8 cellular contexts compared by ENCODE assay signal in genomic region chr2:96527990-96528679, GRCh38. TPM values are rescaled to one million over a fixed set of nuclear protein-coding genes. Genes with fewer than 3 reads are reported as not detected.
A peak's percentile ranks its signal among the peaks of the same experiment; 100 is the strongest.
DNase-seq lines count a peak whose midpoint lies in the region; ATAC-seq and TF ChIP-seq lines count a peak whose summit lies in the region.

No MANE protein-coding gene starts in this region.

- no peaks in the 10 kb centered on the region for H3K36me3 Mint-ChIP-seq in progenitor cell of endocrine pancreas (ENCODE audit: insufficient read depth)

- H3K27ac ChIP-seq in HUES6 (ENCODE audit: low read depth, low read length) = no peak overlapping the region

- peak overlapping the region; percentile 48 for H3K4me3 Mint-ChIP-seq in progenitor cell of endocrine pancreas (ENCODE audit: low read depth)

- H3K27me3 ChIP-seq in HUES6 (ENCODE audit: control insufficient read depth, insufficient read depth, low read length) = peaks cover 50% of the 10 kb centered on the region

- no peaks in the 10 kb centered on the region for H3K36me3 ChIP-seq in HUES6 (ENCODE audit: control insufficient read depth, insufficient read depth, low read length)

- CTCF ChIA-PET in AG04449 (lab: Yijun Ruan, JAX) = interaction anchor here (1.0 to 11.4 kb wide), 5 partner anchors 12 to 234 kb away, joined by 3 to 98 read pairs (median 8); no protein-coding TSS in a partner anchor

- H3K4me3 ChIP-seq in AG04449 (ENCODE audit: low read depth, low read length) = peak overlapping the region; percentile 41
- H3K4me3 ChIP-seq in HUES6 (ENCODE audit: low read depth, low read length) = peak overlapping the region; percentile 44
- peak overlapping the region; percentile 53 for H3K4me3 ChIP-seq in fibroblast of the aortic adventitia (ENCODE audit: low read depth, low read length)

- POLR2A ChIA-PET in AG04449 (lab: Yijun Ruan, JAX) = no interaction called here

- H3K4me1 ChIP-seq in HUES6 (ENCODE audit: control insufficient read depth, insufficient read depth, low read length) = peaks cover 28% of the 10 kb centered on the region; the same call in 1 of the 2 replicates

- DNase-seq in AG04449 (ENCODE audit: low read depth, low spot score) (no peak), activated T-cell treated with anti-CD3 and anti-CD28 coated beads for 1 hour (ENCODE audit: low read depth) (peak; percentile 36), fibroblast of the aortic adventitia (ENCODE audit: low read depth) (peak; percentile 69), progenitor cell of endocrine pancreas (ENCODE audit: low spot score, unreplicated experiment) (no peak), OCI-M2 (lab: John Stamatoyannopoulos, UW; ENCODE audit: unreplicated experiment) (no peak)

- no peak overlapping the region for H3K27ac Mint-ChIP-seq in progenitor cell of endocrine pancreas

- TF ChIP-seq CTCF in AG04449 (IDR thresholded peaks at IDR 0.05; ENCODE audit: insufficient read depth, low read length, missing control alignments) (no peak), fibroblast of the aortic adventitia (IDR thresholded peaks at IDR 0.05; ENCODE audit: insufficient read depth, low read length) (no peak), progenitor cell of endocrine pancreas (IDR thresholded peaks at IDR 0.05; ENCODE audit: unreplicated experiment) (no peak)

- peaks cover 45% of the 10 kb centered on the region for H3K27me3 Mint-ChIP-seq in progenitor cell of endocrine pancreas

- H3K9ac ChIP-seq in HUES6 (ENCODE audit: low read length) = no peak overlapping the region

- no peaks in the 10 kb centered on the region for H3K9me3 ChIP-seq in HUES6 (ENCODE audit: control insufficient read depth, insufficient read depth, low read depth, low read length)

- H3K4me1 Mint-ChIP-seq in progenitor cell of endocrine pancreas (ENCODE audit: low read depth) = peaks cover 6% of the 10 kb centered on the region

- H3K9me3 Mint-ChIP-seq in progenitor cell of endocrine pancreas (ENCODE audit: low read depth) = no peaks in the 10 kb centered on the region

- no peak for ATAC-seq in GM18517 (IDR thresholded peaks at IDR 0.05; ENCODE audit: unreplicated experiment)
- ATAC-seq in GM19397 (IDR thresholded peaks at IDR 0.05; ENCODE audit: unreplicated experiment) = no peak

RNA-seq across cellular contexts. Expression of gene ARID5A, which starts 8.4 kb away (rescaled TPM):
- total RNA-seq in fibroblast of the aortic adventitia (ENCODE audit: low replicate concordance) (7.8 and 8.3 TPM in 2 replicates), progenitor cell of endocrine pancreas (7.1 and 7.7 TPM in 2 replicates)

RNA-seq across cellular contexts. Expression of gene NEURL3, which starts 23.0 kb away (rescaled TPM):
- not detected in 2 replicates for total RNA-seq in fibroblast of the aortic adventitia (ENCODE audit: low replicate concordance)
- total RNA-seq in progenitor cell of endocrine pancreas = 0.78 and 0.86 TPM in 2 replicates

Comparison
In these comparisons a context has a peak if more than half of its experiments do, and no peak if none do; other contexts are left out.
1. DNase-seq: peak in activated T-cell treated with anti-CD3 and anti-CD28 coated beads for 1 hour (single experiment) and fibroblast of the aortic adventitia (single experiment); none in AG04449 (single experiment), progenitor cell of endocrine pancreas (single experiment) and OCI-M2 (single experiment).
2. Peak in every context shown above with its lines, with median percentiles within 50 percentile points of each other: H3K4me3 ChIP-seq.